ENCODE assay signal across 18 cellular contexts in the genomic region with DNA sequence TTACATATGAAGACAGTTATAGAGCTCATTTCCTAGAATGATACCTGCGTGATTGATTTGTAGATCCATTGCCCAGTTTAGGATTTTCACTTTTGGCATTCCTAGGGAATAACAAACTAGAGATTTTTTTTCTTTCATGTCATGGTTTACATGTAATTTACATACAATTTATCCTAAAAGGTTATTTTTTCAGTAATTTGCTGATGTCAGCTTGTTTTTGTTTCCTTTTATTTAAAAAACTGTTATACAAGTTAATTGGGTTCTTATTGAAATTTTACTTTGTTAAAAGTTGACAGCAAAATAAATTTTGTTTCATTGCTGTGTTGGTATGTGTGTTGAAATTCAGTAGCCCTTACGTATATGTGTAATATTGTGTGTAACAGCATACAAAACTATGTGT.
"Had no signal": no experiment of that assay in that cellular context is flagged by ENCODE, and none has a peak within 500 bp of the region (broad histone marks: within the 10 kb centered on the region; RNA-seq: fewer than 3 reads in every experiment).

No MANE protein-coding gene starts in this region.

- H3K4me1 ChIP-seq: breast epithelium, left lung, neural progenitor cell had no signal

- H3K4me1 Mint-ChIP-seq: neural progenitor cell had no signal

- H3K4me3 Mint-ChIP-seq: activated CD4-positive, alpha-beta T cell treated with anti-CD3 and anti-CD28 coated beads, Interleukin-2, amount 10 ng/mL, durations not matched to agents 7 days and 5 days; activated CD8-positive, alpha-beta T cell treated with anti-CD3 and anti-CD28 coated beads for 36 hours; activated naive CD8-positive, alpha-beta T cell treated with anti-CD3 and anti-CD28 coated beads for 36 hours; central memory CD8-positive, alpha-beta T cell; mesothelial cell of epicardium; neural progenitor cell had no signal

- DNase-seq: activated CD4-positive, alpha-beta T cell treated with anti-CD3 and anti-CD28 coated beads, Interleukin-2, amount 10 ng/mL, durations not matched to agents 7 days and 5 days; activated CD4-positive, CD25-positive, alpha-beta regulatory T cell treated with anti-CD3 and anti-CD28 coated beads, Interleukin-2, amount 50 U/mL, for 72 hours; activated CD8-positive, alpha-beta T cell treated with anti-CD3 and anti-CD28 coated beads for 36 hours; activated gamma-delta T cell treated with Interleukin-2 at 50 U/mL for 16 hours; activated naive CD8-positive, alpha-beta T cell treated with anti-CD3 and anti-CD28 coated beads for 36 hours; cortex of kidney; foreskin keratinocyte; kidney glomerular epithelial cell; left lung; stimulated activated CD4-positive, alpha-beta T cell treated with anti-CD3 and anti-CD28 coated beads, Interleukin-4, amount 100 ng/mL, for 4 hours; stimulated activated naive CD8-positive, alpha-beta T cell treated with anti-CD3 and anti-CD28 coated beads, Interleukin-15, Interleukin-2, amounts not matched to agents 100 U/mL and 50 U/mL, for 24 hours; upper lobe of left lung; WERI-Rb-1 had no signal

- H3K9me3 ChIP-seq: breast epithelium, left lung, upper lobe of left lung had no signal

- H3K4me3 ChIP-seq: breast epithelium, left lung, neural progenitor cell, upper lobe of left lung had no signal

- H3K9me3 Mint-ChIP-seq: activated naive CD8-positive, alpha-beta T cell treated with anti-CD3 and anti-CD28 coated beads for 36 hours; central memory CD8-positive, alpha-beta T cell; naive thymus-derived CD8-positive, alpha-beta T cell; neural progenitor cell had no signal

- H3K27ac Mint-ChIP-seq: activated CD8-positive, alpha-beta T cell treated with anti-CD3 and anti-CD28 coated beads for 36 hours; mesothelial cell of epicardium; neural progenitor cell had no signal

- H3K27ac ChIP-seq: breast epithelium, foreskin keratinocyte, neural progenitor cell, WERI-Rb-1 had no signal

- H3K9ac ChIP-seq: neural progenitor cell had no signal

- H3K4me2 ChIP-seq: neural progenitor cell had no signal

- H3K27me3 ChIP-seq: breast epithelium, foreskin keratinocyte, left lung, neural progenitor cell, upper lobe of left lung had no signal

- H3K36me3 ChIP-seq: breast epithelium, left lung, neural progenitor cell, upper lobe of left lung, WERI-Rb-1 had no signal

- H2AFZ ChIP-seq: neural progenitor cell had no signal

- H3K27me3 Mint-ChIP-seq: activated CD4-positive, alpha-beta T cell treated with anti-CD3 and anti-CD28 coated beads, Interleukin-2, amount 10 ng/mL, durations not matched to agents 7 days and 5 days; activated CD8-positive, alpha-beta T cell treated with anti-CD3 and anti-CD28 coated beads for 36 hours; activated naive CD8-positive, alpha-beta T cell treated with anti-CD3 and anti-CD28 coated beads for 36 hours; central memory CD8-positive, alpha-beta T cell; naive thymus-derived CD8-positive, alpha-beta T cell had no signal
